ENCODE assay signal across 14 cellular contexts in the genomic region with DNA sequence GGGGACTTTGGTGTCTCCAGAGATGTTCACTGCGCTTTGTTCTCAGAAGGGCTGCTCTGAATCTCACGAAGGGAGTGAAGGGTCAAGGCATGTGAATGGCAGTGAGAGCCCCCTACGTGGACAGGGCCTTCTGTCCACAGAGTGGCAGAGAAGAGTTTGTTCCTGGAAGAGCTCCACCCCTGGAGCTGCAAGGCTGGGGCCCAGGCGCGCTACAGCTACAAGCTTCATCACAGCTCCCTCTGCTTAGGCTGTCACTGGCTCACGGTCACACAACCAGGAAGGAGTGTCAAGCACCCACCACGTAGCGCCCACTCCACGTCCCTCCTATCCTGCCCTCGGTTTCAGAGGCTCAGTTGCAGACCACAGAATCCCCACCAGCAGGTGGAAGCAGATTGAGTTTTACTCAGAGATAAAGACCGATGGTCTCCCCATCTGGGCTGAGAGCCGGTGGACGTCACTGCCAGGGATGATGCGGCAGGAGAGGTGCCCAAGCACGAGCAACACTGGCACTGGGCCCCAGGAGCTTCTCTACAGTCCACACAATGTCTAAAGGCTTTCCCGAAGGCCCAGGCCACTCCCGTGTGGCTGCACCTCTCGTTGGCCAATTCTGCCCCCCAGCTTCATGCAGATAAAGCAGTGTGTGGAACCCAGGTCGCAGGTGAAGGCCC. TPM values are rescaled to one million over a fixed set of nuclear protein-coding genes. Genes with fewer than 3 reads are reported as not detected.
DNase-seq lines count a peak whose midpoint lies in the region; ATAC-seq and TF ChIP-seq lines count a peak whose summit lies in the region.
"Had no signal": no experiment of that assay in that cellular context is flagged by ENCODE, and none has a peak within 500 bp of the region (broad histone marks: within the 10 kb centered on the region; RNA-seq: fewer than 3 reads in every experiment).

No MANE protein-coding gene starts in this region.

- H3K4me1 ChIP-seq in RWPE2 (ENCODE audit: insufficient read depth, poor library complexity, severe bottlenecking): peaks cover 2% of the 10 kb centered on the region
- H3K4me1 ChIP-seq: psoas muscle had no signal

- no peak overlapping the region for H3K27ac ChIP-seq in RWPE2 (ENCODE audit: poor library complexity, severe bottlenecking)
- H3K27ac ChIP-seq: BLaER1, brain microvascular endothelial cell, heart right ventricle, psoas muscle, SJSA1, tibial artery had no signal

- ATAC-seq in RWPE2 (ENCODE audit: low read depth) (no peak), GM21528 (IDR thresholded peaks at IDR 0.05; ENCODE audit: low FRiP score, unreplicated experiment) (no peak)

- intact Hi-C loops in posterior vena cava (cut with DNase I): no loop called here

- H3K36me3 ChIP-seq in H7 (replicated peaks; ENCODE audit: control insufficient read depth, insufficient read depth, low read length) (no peaks in the 10 kb centered on the region), RWPE2 (ENCODE audit: low read depth) (no peaks in the 10 kb centered on the region)
- H3K36me3 ChIP-seq: BLaER1, brain microvascular endothelial cell, heart right ventricle, SJSA1, tibial artery had no signal

- H3K27me3 ChIP-seq in H7 (ENCODE audit: control insufficient read depth, insufficient read depth, low read length) (no peaks in the 10 kb centered on the region), RWPE2 (ENCODE audit: insufficient read depth, poor library complexity, severe bottlenecking) (no peaks in the 10 kb centered on the region)
- H3K27me3 ChIP-seq: BLaER1, brain microvascular endothelial cell, SJSA1, tibial artery had no signal

- DNase-seq in H7 (peak; percentile 26), RWPE2 (ENCODE audit: low spot score) (peak; percentile 34), iPS-NIHi7 (ENCODE audit: extremely low spot score) (peak; percentile 5), posterior vena cava (ENCODE audit: low spot score) (peak; percentile 59), NCI-H2227 treated with DMSO at 0.1 percent for 48 hours (lab: John Stamatoyannopoulos, UW) (no peak), nucleus accumbens (lab: John Stamatoyannopoulos, UW) (no peak)
- DNase-seq: activated CD4-positive, CD25-positive, alpha-beta regulatory T cell treated with anti-CD3 and anti-CD28 coated beads, Interleukin-2, amount 50 U/mL, for 72 hours had no signal

- TF ChIP-seq CTCF in RWPE2 (IDR thresholded peaks at IDR 0.05; ENCODE audit: poor library complexity, severe bottlenecking): no peak

- no peak overlapping the region for H3K4me3 ChIP-seq in H7 (ENCODE audit: insufficient read depth, low read depth, low read length)
- no peak overlapping the region for H3K4me3 ChIP-seq in RWPE2 (ENCODE audit: severe bottlenecking)
- H3K4me3 ChIP-seq: BLaER1, heart right ventricle, psoas muscle, SJSA1, tibial artery had no signal

- no peaks in the 10 kb centered on the region for H3K9me3 ChIP-seq in RWPE2 (ENCODE audit: severe bottlenecking)
- H3K9me3 ChIP-seq: BLaER1, heart right ventricle, psoas muscle, SJSA1, tibial artery had no signal

RNA-seq across cellular contexts. Expression of gene TFDP1, which starts 23.0 kb away (rescaled TPM):
- 62.2 and 78.2 TPM in 2 replicates for total RNA-seq in H7 (2014; rRNA removed; shearing (Covaris generic))
- 10 to 100 TPM; 36.6 to 40.3 TPM for total RNA-seq in posterior vena cava

Comparison
In these comparisons a context has a peak if more than half of its experiments do, and no peak if none do; other contexts are left out.
1. DNase-seq: peak in H7 (single experiment), RWPE2 (single experiment), iPS-NIHi7 (single experiment) and posterior vena cava (single experiment); none in NCI-H2227 treated with DMSO at 0.1 percent for 48 hours (single experiment) and nucleus accumbens (0 of 56).